ENCODE assay signal across 13 cellular contexts in the genomic region with DNA sequence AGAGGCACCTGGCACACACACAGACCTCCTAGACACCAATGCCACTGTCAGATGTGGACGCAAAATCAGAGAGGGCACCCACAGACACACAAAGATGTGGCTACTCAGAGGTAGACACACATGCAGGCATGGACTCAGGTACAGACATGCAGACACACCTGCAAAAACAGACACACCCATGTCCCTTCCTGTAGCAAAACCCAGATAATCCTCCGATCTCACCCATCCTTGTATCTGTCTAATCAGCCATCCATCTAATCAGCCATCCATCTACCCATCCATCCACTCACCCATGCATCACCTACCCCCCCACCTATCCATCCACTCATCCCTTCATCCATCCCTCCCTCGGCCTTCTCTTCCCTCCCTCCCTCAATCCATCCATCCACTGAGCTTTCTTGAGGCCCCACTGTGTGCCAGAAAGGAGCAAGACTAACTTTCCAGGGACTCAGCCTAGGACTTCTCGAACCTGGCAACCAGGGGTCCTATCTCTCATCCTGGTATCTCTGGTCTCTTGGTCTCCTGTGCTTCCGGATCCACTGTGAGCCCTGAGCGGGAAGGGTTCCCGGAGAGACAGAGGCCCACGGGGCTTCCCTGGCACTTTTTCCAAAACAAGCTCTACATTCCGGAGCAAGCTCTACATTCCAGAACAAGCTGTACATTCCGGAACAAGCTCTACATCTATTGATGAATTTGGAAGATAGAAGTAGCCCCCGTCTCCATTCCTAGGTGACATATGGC. TPM values are rescaled to one million over a fixed set of nuclear protein-coding genes. Genes with fewer than 3 reads are reported as not detected.
DNase-seq lines count a peak whose midpoint lies in the region; ATAC-seq and TF ChIP-seq lines count a peak whose summit lies in the region.
"Had no signal": no experiment of that assay in that cellular context is flagged by ENCODE, and none has a peak within 500 bp of the region (broad histone marks: within the 10 kb centered on the region; RNA-seq: fewer than 3 reads in every experiment).

No MANE protein-coding gene starts in this region.

- no peak for TF ChIP-seq EP300 in sigmoid colon (IDR thresholded peaks at IDR 0.05)

- WGBS in sigmoid colon, 2 donors: 79 to 81% methylated on average over 11 of the region's 11 CpGs

- ATAC-seq in WTC11: no peak
- no peak for ATAC-seq in HG03139 (IDR thresholded peaks at IDR 0.05; ENCODE audit: unreplicated experiment)

- intact Hi-C loops in Calu3 (cut with micrococcal nuclease; ENCODE audit: unreplicated experiment) (loop anchor here (1.0 to 5.0 kb wide), 5 partner anchors 23 to 109 kb away; no protein-coding TSS in a partner anchor), sigmoid colon (cut with DNase I) (loop anchor here (1.0 to 5.0 kb wide), 3 partner anchors 56 to 109 kb away; no protein-coding TSS in a partner anchor)

- H3K4me1 ChIP-seq in sigmoid colon: peaks cover 0 to 61% (median 32%) of the 10 kb centered on the region in 4 donors
- H3K4me1 ChIP-seq: BE2C had no signal

- POLR2A ChIA-PET in WTC11 (lab: Charles Lee): no interaction called here

- H3K27ac Mint-ChIP-seq in Calu3 (ENCODE audit: unreplicated experiment): peak overlapping the region; percentile 37
- no peak overlapping the region for H3K27ac Mint-ChIP-seq in WTC11
- H3K27ac Mint-ChIP-seq: activated CD4-positive, alpha-beta memory T cell treated with anti-CD3 and anti-CD28 coated beads, Interleukin-2, amount 10 ng/mL, durations not matched to agents 7 days and 5 days had no signal

- H3K4me3 Mint-ChIP-seq in Calu3 (ENCODE audit: low read depth, unreplicated experiment): peak overlapping the region; percentile 59
- H3K4me3 Mint-ChIP-seq in WTC11: peak overlapping the region; percentile 45; the same call in 1 of the 2 replicates
- H3K4me3 Mint-ChIP-seq: activated CD4-positive, alpha-beta memory T cell treated with anti-CD3 and anti-CD28 coated beads, Interleukin-2, amount 10 ng/mL, durations not matched to agents 7 days and 5 days had no signal

- BruUV-seq in Calu3 (replicated peaks; lab: Mats Ljungman, UMichigan): no TSS peak

- H3K27me3 ChIP-seq in sigmoid colon: no peaks in the 10 kb centered on the region
- H3K27me3 ChIP-seq: BE2C, brain microvascular endothelial cell had no signal

- peak overlapping the region in 2 of 4 donors; percentile 79 to 86 for H3K27ac ChIP-seq in sigmoid colon
- H3K27ac ChIP-seq: brain microvascular endothelial cell had no signal

- no peaks in the 10 kb centered on the region for H3K27me3 Mint-ChIP-seq in Calu3 (ENCODE audit: unreplicated experiment)
- H3K27me3 Mint-ChIP-seq in WTC11 (ENCODE audit: low read depth): no peaks in the 10 kb centered on the region

- peaks cover 78% of the 10 kb centered on the region for H3K4me1 Mint-ChIP-seq in Calu3 (ENCODE audit: low read depth, unreplicated experiment)
- H3K4me1 Mint-ChIP-seq in WTC11: 0 out of 2 replicates have a peak, but pooled peaks cover 4% of the 10 kb centered on the region

- H3K9me3 Mint-ChIP-seq in Calu3 (ENCODE audit: low read depth, unreplicated experiment) (no peaks in the 10 kb centered on the region), WTC11 (no peaks in the 10 kb centered on the region)
- H3K9me3 Mint-ChIP-seq: activated CD4-positive, alpha-beta memory T cell treated with anti-CD3 and anti-CD28 coated beads, Interleukin-2, amount 10 ng/mL, durations not matched to agents 7 days and 5 days had no signal

- no peaks in the 10 kb centered on the region for H3K9me3 ChIP-seq in sigmoid colon
- H3K9me3 ChIP-seq: BE2C had no signal

- no peak for DNase-seq in Calu3
- DNase-seq in WTC11 (ENCODE audit: low spot score): no peak
- peak; percentile 56 for DNase-seq in fibroblast of pulmonary artery (ENCODE audit: low read depth)
- DNase-seq in sigmoid colon: peak; percentile 20
- DNase-seq in GOT3 (lab: John Stamatoyannopoulos, UW): no peak
- no peak for DNase-seq in T-helper 9 cell
- DNase-seq in NCI-H2196 (lab: John Stamatoyannopoulos, UW; ENCODE audit: unreplicated experiment): no peak
- DNase-seq: activated effector memory CD4-positive, alpha-beta T cell treated with Interleukin-2 at 50 U/mL for 16 hours had no signal

- no peak for TF ChIP-seq POLR2A in sigmoid colon (IDR thresholded peaks at IDR 0.05)

- H3K36me3 Mint-ChIP-seq in Calu3 (ENCODE audit: insufficient read depth, unreplicated experiment) (peaks cover 53% of the 10 kb centered on the region), WTC11 (no peaks in the 10 kb centered on the region)
- H3K36me3 Mint-ChIP-seq: naive B cell had no signal

- CTCF ChIA-PET in Calu3 (lab: Charles Lee) (interaction anchor here (1.2 to 3.5 kb wide), 6 partner anchors 14 to 108 kb away, joined by 3 to 14 read pairs (median 9); no protein-coding TSS in a partner anchor), WTC11 (lab: Charles Lee) (interaction anchor here (0.6 to 1.9 kb wide), 9 partner anchors 10 to 173 kb away, joined by 3 to 12 read pairs (median 3); no protein-coding TSS in a partner anchor)

- H3K36me3 ChIP-seq in sigmoid colon: peaks cover 0 to 2% (median 0%) of the 10 kb centered on the region in 4 donors
- H3K36me3 ChIP-seq: BE2C had no signal

- TF ChIP-seq CTCF in Calu3 (IDR thresholded peaks at IDR 0.05; ENCODE audit: unreplicated experiment): no peak
- TF ChIP-seq CTCF in WTC11 (IDR thresholded peaks at IDR 0.05): no peak
- TF ChIP-seq CTCF in fibroblast of pulmonary artery (IDR thresholded peaks at IDR 0.05; ENCODE audit: low read length, missing control alignments): no peak
- no peak for TF ChIP-seq CTCF in sigmoid colon (IDR thresholded peaks at IDR 0.05)

- H3K4me3 ChIP-seq in fibroblast of pulmonary artery (replicated peaks; ENCODE audit: low read depth, low read length) (no peak overlapping the region), sigmoid colon (no peak overlapping the region)

TF ChIP-seq in WTC11, 78 proteins besides CTCF, POLR2A, EP300 and RAD21:
- TF ChIP-seq ZNF317 (CRISPR knock-in tag; IDR thresholded peaks at IDR 0.05; ENCODE audit: borderline replicate concordance, low read depth) (no peak), TEAD4 (CRISPR knock-in tag; IDR thresholded peaks at IDR 0.05) (no peak), ZNF232 (CRISPR knock-in tag; IDR thresholded peaks at IDR 0.05) (no peak), SP1 (CRISPR knock-in tag; conservative IDR thresholded peaks at IDR 0.05) (no peak), TCF7 (CRISPR knock-in tag; IDR thresholded peaks at IDR 0.05; ENCODE audit: low read depth) (no peak), RELA (CRISPR knock-in tag; IDR thresholded peaks at IDR 0.05; ENCODE audit: borderline replicate concordance) (no peak), OVOL2 (CRISPR knock-in tag; IDR thresholded peaks at IDR 0.05; ENCODE audit: borderline replicate concordance) (no peak)
- TF ChIP-seq, protein P1, sequence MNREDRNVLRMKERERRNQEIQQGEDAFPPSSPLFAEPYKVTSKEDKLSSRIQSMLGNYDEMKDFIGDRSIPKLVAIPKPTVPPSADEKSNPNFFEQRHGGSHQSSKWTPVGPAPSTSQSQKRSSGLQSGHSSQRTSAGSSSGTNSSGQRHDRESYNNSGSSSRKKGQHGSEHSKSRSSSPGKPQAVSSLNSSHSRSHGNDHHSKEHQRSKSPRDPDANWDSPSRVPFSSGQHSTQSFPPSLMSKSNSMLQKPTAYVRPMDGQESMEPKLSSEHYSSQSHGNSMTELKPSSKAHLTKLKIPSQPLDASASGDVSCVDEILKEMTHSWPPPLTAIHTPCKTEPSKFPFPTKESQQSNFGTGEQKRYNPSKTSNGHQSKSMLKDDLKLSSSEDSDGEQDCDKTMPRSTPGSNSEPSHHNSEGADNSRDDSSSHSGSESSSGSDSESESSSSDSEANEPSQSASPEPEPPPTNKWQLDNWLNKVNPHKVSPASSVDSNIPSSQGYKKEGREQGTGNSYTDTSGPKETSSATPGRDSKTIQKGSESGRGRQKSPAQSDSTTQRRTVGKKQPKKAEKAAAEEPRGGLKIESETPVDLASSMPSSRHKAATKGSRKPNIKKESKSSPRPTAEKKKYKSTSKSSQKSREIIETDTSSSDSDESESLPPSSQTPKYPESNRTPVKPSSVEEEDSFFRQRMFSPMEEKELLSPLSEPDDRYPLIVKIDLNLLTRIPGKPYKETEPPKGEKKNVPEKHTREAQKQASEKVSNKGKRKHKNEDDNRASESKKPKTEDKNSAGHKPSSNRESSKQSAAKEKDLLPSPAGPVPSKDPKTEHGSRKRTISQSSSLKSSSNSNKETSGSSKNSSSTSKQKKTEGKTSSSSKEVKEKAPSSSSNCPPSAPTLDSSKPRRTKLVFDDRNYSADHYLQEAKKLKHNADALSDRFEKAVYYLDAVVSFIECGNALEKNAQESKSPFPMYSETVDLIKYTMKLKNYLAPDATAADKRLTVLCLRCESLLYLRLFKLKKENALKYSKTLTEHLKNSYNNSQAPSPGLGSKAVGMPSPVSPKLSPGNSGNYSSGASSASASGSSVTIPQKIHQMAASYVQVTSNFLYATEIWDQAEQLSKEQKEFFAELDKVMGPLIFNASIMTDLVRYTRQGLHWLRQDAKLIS (CRISPR knock-in tag; IDR thresholded peaks at IDR 0.05; ENCODE audit: borderline replicate concordance): no peak
- TF ChIP-seq, protein P2, sequence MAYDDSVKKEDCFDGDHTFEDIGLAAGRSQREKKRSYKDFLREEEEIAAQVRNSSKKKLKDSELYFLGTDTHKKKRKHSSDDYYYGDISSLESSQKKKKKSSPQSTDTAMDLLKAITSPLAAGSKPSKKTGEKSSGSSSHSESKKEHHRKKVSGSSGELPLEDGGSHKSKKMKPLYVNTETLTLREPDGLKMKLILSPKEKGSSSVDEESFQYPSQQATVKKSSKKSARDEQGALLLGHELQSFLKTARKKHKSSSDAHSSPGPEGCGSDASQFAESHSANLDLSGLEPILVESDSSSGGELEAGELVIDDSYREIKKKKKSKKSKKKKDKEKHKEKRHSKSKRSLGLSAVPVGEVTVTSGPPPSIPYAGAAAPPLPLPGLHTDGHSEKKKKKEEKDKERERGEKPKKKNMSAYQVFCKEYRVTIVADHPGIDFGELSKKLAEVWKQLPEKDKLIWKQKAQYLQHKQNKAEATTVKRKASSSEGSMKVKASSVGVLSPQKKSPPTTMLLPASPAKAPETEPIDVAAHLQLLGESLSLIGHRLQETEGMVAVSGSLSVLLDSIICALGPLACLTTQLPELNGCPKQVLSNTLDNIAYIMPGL (CRISPR knock-in tag; IDR thresholded peaks at IDR 0.05): no peak
- TF ChIP-seq, protein P3, sequence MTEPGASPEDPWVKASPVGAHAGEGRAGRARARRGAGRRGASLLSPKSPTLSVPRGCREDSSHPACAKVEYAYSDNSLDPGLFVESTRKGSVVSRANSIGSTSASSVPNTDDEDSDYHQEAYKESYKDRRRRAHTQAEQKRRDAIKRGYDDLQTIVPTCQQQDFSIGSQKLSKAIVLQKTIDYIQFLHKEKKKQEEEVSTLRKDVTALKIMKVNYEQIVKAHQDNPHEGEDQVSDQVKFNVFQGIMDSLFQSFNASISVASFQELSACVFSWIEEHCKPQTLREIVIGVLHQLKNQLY (CRISPR knock-in tag; IDR thresholded peaks at IDR 0.05): no peak

RNA-seq across cellular contexts. Expression of a gene that starts 1.1 kb away (rescaled TPM):
- 261 and 311 TPM in 2 replicates for total RNA-seq in Calu3 (2022)
- total RNA-seq in WTC11 (2021): 1.5 to 2.1 TPM (median 1.8 TPM) in 3 replicates
- total RNA-seq in sigmoid colon: 100 to 1,000 TPM in 2 of 4 donors, 10 to 100 TPM in 2; 14.8 to 104 (median 60.7) TPM
- 10 to 100 TPM in 1 of 3 donors, 1 to 10 TPM in 2; 6.5 to 71.1 (median 7.2) TPM for polyA plus RNA-seq in sigmoid colon

Comparison
In these comparisons a context has a peak if more than half of its experiments do, and no peak if none do; other contexts are left out.
1. DNase-seq: peak in fibroblast of pulmonary artery (single experiment) and sigmoid colon (single experiment); none in Calu3 (single experiment), WTC11 (single experiment), GOT3 (single experiment), T-helper 9 cell (single experiment) and NCI-H2196 (single experiment).